Comparison of ENCODE assay signal across 11 cellular contexts in genomic region chr19:18486746-18487145, GRCh38. TPM values are rescaled to one million over a fixed set of nuclear protein-coding genes. Genes with fewer than 3 reads are reported as not detected.
DNase-seq lines count a peak whose midpoint lies in the region; ATAC-seq and TF ChIP-seq lines count a peak whose summit lies in the region.
"Had no signal": no experiment of that assay in that cellular context is flagged by ENCODE, and none has a peak within 500 bp of the region (broad histone marks: within the 10 kb centered on the region; RNA-seq: fewer than 3 reads in every experiment).

No MANE protein-coding gene starts in this region.

- H3K27me3 ChIP-seq in HCT116 (ENCODE audit: insufficient read depth, low read length) = no peaks in the 10 kb centered on the region
- H3K27me3 ChIP-seq in osteoblast (ENCODE audit: insufficient read depth, low read length) = no peaks in the 10 kb centered on the region

- H3K27ac ChIP-seq in HCT116 (ENCODE audit: low read depth, low read length) (no peak overlapping the region; the same call in 1 of the 2 replicates), osteoblast (ENCODE audit: low read depth, low read length) (peak overlapping the region; percentile 92)

- no peaks in the 10 kb centered on the region for H3K36me3 ChIP-seq in HCT116 (ENCODE audit: control insufficient read depth in 1 of 2, insufficient read depth in 2 of 2, low read length in 2 of 2)
- H3K36me3 ChIP-seq in osteoblast (ENCODE audit: insufficient read depth, low read length) = no peaks in the 10 kb centered on the region

- H3K9me3 Mint-ChIP-seq in CD14-positive monocyte (no peaks in the 10 kb centered on the region), chondrocyte (ENCODE audit: low read depth) (no peaks in the 10 kb centered on the region)
- H3K9me3 Mint-ChIP-seq: T-helper 1 cell treated with Interleukin-12 subunit alpha and Interleukin-12 subunit beta and Interleukin-4 antibody, amounts not matched to agents 30 μg/mL and 1 μg/mL, for 36 hours had no signal

- H3K4me1 ChIP-seq in HCT116 (ENCODE audit: control insufficient read depth in 1 of 2, insufficient read depth in 2 of 2, low read length in 2 of 2) = peaks cover 38 to 50% of the 10 kb centered on the region in 2 experiments
- peaks cover 21% of the 10 kb centered on the region for H3K4me1 ChIP-seq in osteoblast (ENCODE audit: insufficient read depth, low read length)

- H3K36me3 Mint-ChIP-seq in CD14-positive monocyte = peaks cover 31 to 46% of the 10 kb centered on the region in 2 donors
- H3K36me3 Mint-ChIP-seq in chondrocyte (ENCODE audit: low read depth) = no peaks in the 10 kb centered on the region

- no peaks in the 10 kb centered on the region for H3K9me3 ChIP-seq in HCT116 (ENCODE audit: control insufficient read depth in 1 of 2, insufficient read depth in 1 of 2, low read depth in 1 of 2, low read length in 2 of 2)
- no peaks in the 10 kb centered on the region for H3K9me3 ChIP-seq in osteoblast (ENCODE audit: low read depth, low read length)

- H3K4me3 Mint-ChIP-seq in CD14-positive monocyte (peak overlapping the region; percentile 39 to 51), chondrocyte (ENCODE audit: unreplicated experiment) (no peak overlapping the region)
- H3K4me3 Mint-ChIP-seq: T-helper 1 cell treated with Interleukin-12 subunit alpha and Interleukin-12 subunit beta and Interleukin-4 antibody, amounts not matched to agents 30 μg/mL and 1 μg/mL, for 36 hours had no signal

- H3K4me1 Mint-ChIP-seq in CD14-positive monocyte (peaks cover 87% of the 10 kb centered on the region), chondrocyte (ENCODE audit: low read depth) (peaks cover 48% of the 10 kb centered on the region)

- no peak for TF ChIP-seq POLR2A in HCT116 (IDR thresholded peaks at IDR 0.05; ENCODE audit: borderline replicate concordance, extremely low read depth, insufficient read depth, insufficient read length)

- H3K79me2 ChIP-seq in HCT116 (ENCODE audit: insufficient read depth, low read length) = peaks cover 87% of the 10 kb centered on the region
- H3K79me2 ChIP-seq in osteoblast (ENCODE audit: insufficient read depth, low read length) = peaks cover 97% of the 10 kb centered on the region

- POLR2A ChIA-PET in HCT116 (lab: Charles Lee) = interaction anchor here (1.4 kb wide), 1 partner anchor 34 kb away, joined by 3 read pairs; no protein-coding TSS in a partner anchor

- RAD21 ChIA-PET in HCT116 (lab: Charles Lee; ENCODE audit: low non-redundant PET in 1 of 2, low total read pairs in 2 of 2, uncharacterized antibody in 2 of 2, unreplicated experiment in 2 of 2) = no interaction called here

- no peaks in the 10 kb centered on the region for H3K9me2 ChIP-seq in HCT116 (ENCODE audit: insufficient read depth)

- H3K9ac ChIP-seq in HCT116 (ENCODE audit: low read length) = peak overlapping the region; percentile 23; the same call in 1 of the 2 replicates

- H3K4me2 ChIP-seq in HCT116 (ENCODE audit: low read length) = peak overlapping the region; percentile 67
- peak overlapping the region; percentile 62 for H3K4me2 ChIP-seq in osteoblast (ENCODE audit: insufficient read depth, low read length)

- no peak for TF ChIP-seq RAD21 in HCT116 (IDR thresholded peaks at IDR 0.05; ENCODE audit: low read depth)

- no peak for TF ChIP-seq CTCF in CD14-positive monocyte (IDR thresholded peaks at IDR 0.05)
- TF ChIP-seq CTCF in HCT116 (IDR thresholded peaks at IDR 0.05 in 2 of 3, conservative IDR thresholded peaks at IDR 0.05 in 1 of 3; ENCODE audit: borderline replicate concordance in 1 of 3, insufficient read depth in 1 of 3, low read depth in 2 of 3, low read length in 2 of 3) = no peak
- TF ChIP-seq CTCF in chondrocyte (IDR thresholded peaks at IDR 0.05) = no peak
- no peak for TF ChIP-seq CTCF in osteoblast (IDR thresholded peaks at IDR 0.05; ENCODE audit: extremely low read depth, low read depth, low read length)

- H4K20me1 ChIP-seq in HCT116 (ENCODE audit: insufficient read depth) (peaks cover 2% of the 10 kb centered on the region; the same call in 1 of the 2 replicates), osteoblast (ENCODE audit: insufficient read depth, low read length) (peaks cover 85% of the 10 kb centered on the region)

- peak; percentile 16; the same call in 1 of the 2 replicates for ATAC-seq in HCT116
- no peak for ATAC-seq in HG03139 (IDR thresholded peaks at IDR 0.05; ENCODE audit: unreplicated experiment)

- BruUV-seq in HCT116 (replicated peaks; lab: Mats Ljungman, UMichigan) = no TSS peak

- DNase-seq in CD14-positive monocyte (ENCODE audit: low spot score) = no peak
- no peak for DNase-seq in HCT116 (ENCODE audit: low read depth, low spot score)
- no peak for DNase-seq in chondrocyte (ENCODE audit: low spot score)
- DNase-seq in osteoblast (ENCODE audit: insufficient read length, low spot score, missing footprints) = peak; percentile 59
- DNase-seq in GDM1 (lab: John Stamatoyannopoulos, UW) = no peak
- no peak for DNase-seq in AG08396 (ENCODE audit: low spot score)
- no peak for DNase-seq in T-helper 1 cell
- DNase-seq: NCI-H1694, NCI-H524 had no signal

- CTCF ChIA-PET in HCT116 (lab: Charles Lee) = interaction anchor here (0.9 to 1.6 kb wide), 3 partner anchors 16 to 106 kb away, joined by 3 to 4 read pairs (median 4); no protein-coding TSS in a partner anchor

- H2AFZ ChIP-seq in HCT116 (ENCODE audit: low read depth, low read length, poor library complexity, severe bottlenecking) (no peak overlapping the region), osteoblast (ENCODE audit: low read length) (no peak overlapping the region)

- H3K27me3 Mint-ChIP-seq in CD14-positive monocyte (ENCODE audit: low read depth in 3 of 3) (peaks cover 0 to 6% (median 0%) of the 10 kb centered on the region in 3 donors), chondrocyte (ENCODE audit: low read depth) (no peaks in the 10 kb centered on the region)

- H3K27ac Mint-ChIP-seq in CD14-positive monocyte = peak overlapping the region; percentile 86 to 95 (median 92)
- peak overlapping the region; percentile 67 for H3K27ac Mint-ChIP-seq in chondrocyte (ENCODE audit: unreplicated experiment)
- H3K27ac Mint-ChIP-seq: T-helper 1 cell treated with Interleukin-12 subunit alpha and Interleukin-12 subunit beta and Interleukin-4 antibody, amounts not matched to agents 30 μg/mL and 1 μg/mL, for 36 hours had no signal

- intact Hi-C loops in CD14-positive monocyte (cut with micrococcal nuclease) = loop anchor here in 1 of 2 donors (5.0 kb wide), 1 partner anchor 36 kb away; the partner anchor contains the start of gene ELL
- intact Hi-C loops in HCT116 (cut with micrococcal nuclease) = no loop called here

- H3K4me3 ChIP-seq in HCT116 (replicated peaks in 1 of 2; ENCODE audit: low read depth in 1 of 2, low read length in 2 of 2) (no peak overlapping the region), osteoblast (ENCODE audit: insufficient read depth, low read length) (no peak overlapping the region)

TF ChIP-seq in HCT116, 20 proteins besides CTCF, POLR2A, EP300 and RAD21:
- TF ChIP-seq ZFX (IDR thresholded peaks at IDR 0.05) (no peak), EZH2phosphoT487 (IDR thresholded peaks at IDR 0.05; ENCODE audit: borderline replicate concordance) (no peak), SRF (IDR thresholded peaks at IDR 0.05; ENCODE audit: low read depth) (no peak), CBX3 (IDR thresholded peaks at IDR 0.05; ENCODE audit: low read depth) (no peak), EZH2 (IDR thresholded peaks at IDR 0.05) (no peak), ELF1 (IDR thresholded peaks at IDR 0.05; ENCODE audit: borderline replicate concordance, low read depth) (no peak), CEBPB (IDR thresholded peaks at IDR 0.05; ENCODE audit: low read depth) (no peak), JUND (IDR thresholded peaks at IDR 0.05) (no peak), TCF7L2 (IDR thresholded peaks at IDR 0.05; ENCODE audit: borderline replicate concordance, extremely low read depth, insufficient read depth, insufficient read length) (no peak), SP1 (IDR thresholded peaks at IDR 0.05; ENCODE audit: low read depth) (no peak)

RNA-seq across cellular contexts. Expression of gene ELL, which starts 35.1 kb away (rescaled TPM):
- polyA plus RNA-seq in CD14-positive monocyte = 10 to 100 TPM; 12.2 to 12.6 TPM
- total RNA-seq in HCT116 (2021; ENCODE audit: unreplicated experiment) = 22.9 TPM
- 14.9 and 19.8 TPM in 2 replicates for polyA plus RNA-seq in HCT116 (2012)
- 12.4 to 14.0 TPM (median 13.0 TPM) in 3 replicates for total RNA-seq in chondrocyte
- total RNA-seq in osteoblast = 17.1 and 18.5 TPM in 2 replicates

RNA-seq across cellular contexts. Expression of gene ISYNA1, which starts 48.8 kb away (rescaled TPM):
- polyA plus RNA-seq in CD14-positive monocyte = not detected
- total RNA-seq in HCT116 (2021; ENCODE audit: unreplicated experiment) (365 TPM), chondrocyte (56.5 to 213 TPM (median 208 TPM) in 3 replicates), osteoblast (7.7 and 8.0 TPM in 2 replicates)
- 282 and 302 TPM in 2 replicates for polyA plus RNA-seq in HCT116 (2012)

RNA-seq across cellular contexts. Expression of gene FKBP8, which starts 56.6 kb away (rescaled TPM):
- 10 to 100 TPM; 78.0 to 81.2 TPM for polyA plus RNA-seq in CD14-positive monocyte
- 261 TPM for total RNA-seq in HCT116 (2021; ENCODE audit: unreplicated experiment)
- polyA plus RNA-seq in HCT116 (2012) = 319 and 380 TPM in 2 replicates
- total RNA-seq in chondrocyte = 168 to 192 TPM (median 190 TPM) in 3 replicates
- 253 and 288 TPM in 2 replicates for total RNA-seq in osteoblast
